In genomic region chr2:102356381-102356712, GRCh38 we compare ENCODE assay signal across 8 cellular contexts. TPM values are rescaled to one million over a fixed set of nuclear protein-coding genes. Genes with fewer than 3 reads are reported as not detected.
DNase-seq lines count a peak whose midpoint lies in the region; ATAC-seq and TF ChIP-seq lines count a peak whose summit lies in the region.

No MANE protein-coding gene starts in this region.

- H3K4me1 ChIP-seq in OCI-LY3 (ENCODE audit: low read length) = peaks cover 42% of the 10 kb centered on the region
- H3K4me1 ChIP-seq in smooth muscle cell (ENCODE audit: low read depth) = no peaks in the 10 kb centered on the region

- TF ChIP-seq CTCF in OCI-LY3 (IDR thresholded peaks at IDR 0.05; ENCODE audit: low read depth, low read length) (no peak), foreskin fibroblast (IDR thresholded peaks at IDR 0.05; ENCODE audit: low read depth, low read length) (no peak), smooth muscle cell (IDR thresholded peaks at IDR 0.05; ENCODE audit: borderline replicate concordance, insufficient read depth, poor library complexity, severe bottlenecking) (no peak)

- H3K27ac ChIP-seq in OCI-LY3 (ENCODE audit: low read length) (peak overlapping the region; percentile 44), smooth muscle cell (ENCODE audit: low read depth) (no peak overlapping the region)

- H3K4me2 ChIP-seq in OCI-LY3 (ENCODE audit: low read length) (peak overlapping the region; percentile 80), smooth muscle cell (peak overlapping the region; percentile 100)

- H3K79me2 ChIP-seq in OCI-LY3 (ENCODE audit: low read length) (no peaks in the 10 kb centered on the region), smooth muscle cell (ENCODE audit: low read depth) (no peaks in the 10 kb centered on the region)

- H2AFZ ChIP-seq in OCI-LY3 (ENCODE audit: low read depth, low read length) (peak overlapping the region; percentile 76), smooth muscle cell (ENCODE audit: low read depth) (peak overlapping the region; percentile 97)

- peak overlapping the region; percentile 82 for H3K4me3 ChIP-seq in OCI-LY3 (ENCODE audit: low read length)
- H3K4me3 ChIP-seq in foreskin fibroblast (ENCODE audit: low read depth in 1 of 2, low read length in 2 of 2) = peak overlapping the region; percentile 63 to 72
- H3K4me3 ChIP-seq in smooth muscle cell = peak overlapping the region; percentile 89

- H3K9ac ChIP-seq in OCI-LY3 (ENCODE audit: low read length) (peak overlapping the region; percentile 73), smooth muscle cell (ENCODE audit: low read depth) (peak overlapping the region; percentile 77)

- WGBS in smooth muscle cell (ENCODE audit: low lambda C conversion rate) = 16% methylated on average over 6 of the region's 7 CpGs

- no peaks in the 10 kb centered on the region for H3K27me3 ChIP-seq in OCI-LY3 (ENCODE audit: low read depth, low read length)
- H3K27me3 ChIP-seq in smooth muscle cell (ENCODE audit: low read depth) = no peaks in the 10 kb centered on the region

- H3F3A ChIP-seq in smooth muscle cell (ENCODE audit: low read depth) = no peaks in the 10 kb centered on the region

- DNase-seq in foreskin fibroblast = no peak
- no peak for DNase-seq in smooth muscle cell (lab: John Stamatoyannopoulos, UW; ENCODE audit: unreplicated experiment)
- no peak for DNase-seq in NCI-H2029 treated with DMSO at 0.1 percent for 48 hours (lab: John Stamatoyannopoulos, UW)
- DNase-seq in H4 (ENCODE audit: low spot score) = no peak
- no peak for DNase-seq in kidney tubule cell (ENCODE audit: low spot score)
- no peak for DNase-seq in RKO (ENCODE audit: low spot score)

- no peaks in the 10 kb centered on the region for H3K36me3 ChIP-seq in OCI-LY3 (replicated peaks; ENCODE audit: low read depth, low read length)
- no peaks in the 10 kb centered on the region for H3K36me3 ChIP-seq in smooth muscle cell (ENCODE audit: low read depth)

- no peaks in the 10 kb centered on the region for H3K9me3 ChIP-seq in OCI-LY3 (ENCODE audit: insufficient read depth, low read length)
- H3K9me3 ChIP-seq in smooth muscle cell (replicated peaks; ENCODE audit: low read depth) = no peaks in the 10 kb centered on the region

- no peaks in the 10 kb centered on the region for H4K20me1 ChIP-seq in OCI-LY3 (ENCODE audit: insufficient read depth, low read length)
- H4K20me1 ChIP-seq in smooth muscle cell (ENCODE audit: low read depth) = no peaks in the 10 kb centered on the region

- peak; percentile 6 for ATAC-seq in GM21390 (IDR thresholded peaks at IDR 0.05; ENCODE audit: unreplicated experiment)

RNA-seq across cellular contexts. Expression of gene IL18R1, which starts 0.8 kb away (rescaled TPM):
- total RNA-seq in smooth muscle cell = 2.2 and 6.0 TPM in 2 replicates
- 1.9 and 2.5 TPM in 2 replicates for polyA plus RNA-seq in smooth muscle cell
- 2.0 and 2.8 TPM in 2 replicates for total RNA-seq in H4 (2014; rRNA removed; shearing (Covaris generic))

RNA-seq across cellular contexts. Expression of gene IL1RL1, which starts 45.0 kb away (rescaled TPM):
- 1.6 and 2.0 TPM in 2 replicates for total RNA-seq in smooth muscle cell
- polyA plus RNA-seq in smooth muscle cell = 1.3 and 1.8 TPM in 2 replicates
- not detected in 2 replicates for total RNA-seq in H4 (2014; rRNA removed; shearing (Covaris generic))
